26 cellular contexts compared by ENCODE assay signal in the genomic region with DNA sequence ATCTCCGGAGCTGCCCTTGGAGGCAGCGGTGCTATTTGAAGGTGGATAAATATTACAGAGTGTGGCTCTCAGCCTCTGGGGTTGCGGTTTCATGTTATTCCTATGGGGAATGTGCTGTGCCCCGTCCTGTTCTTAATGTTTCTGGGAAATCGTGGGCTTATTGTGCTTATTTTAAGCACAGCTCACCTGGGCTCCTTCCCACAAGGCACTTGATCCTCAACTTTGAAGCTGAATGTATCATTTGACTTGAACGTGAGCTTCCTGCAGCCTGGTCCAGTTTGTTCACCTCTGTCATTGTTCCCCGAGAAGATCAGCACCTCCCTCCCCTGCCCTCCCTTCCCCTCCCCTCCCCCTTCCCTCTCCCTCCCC. TPM values are rescaled to one million over a fixed set of nuclear protein-coding genes. Genes with fewer than 3 reads are reported as not detected.
DNase-seq lines count a peak whose midpoint lies in the region; FAIRE-seq and TF ChIP-seq lines count a peak whose summit lies in the region.
"Had no signal": no experiment of that assay in that cellular context is flagged by ENCODE, and none has a peak within 500 bp of the region (broad histone marks: within the 10 kb centered on the region; RNA-seq: fewer than 3 reads in every experiment).

No MANE protein-coding gene starts in this region.

- H3K27ac ChIP-seq in caudate nucleus (ENCODE audit: low read depth, low read length), result peak overlapping the region; percentile 45
- H3K27ac ChIP-seq: neural progenitor cell, VCaP had no signal

- FAIRE-seq in D721Med (lab: Jason Lieb, UNC), result no peak

- intact Hi-C loops in lower leg skin (cut with DNase I; ENCODE audit: low total_unique reads), result loop anchor here (5.0 to 10.0 kb wide), 2 partner anchors 91 to 609 kb away; no protein-coding TSS in a partner anchor

- peak overlapping the region; percentile 40 to 89 (median 76) for H3K27ac Mint-ChIP-seq in nephron
- H3K27ac Mint-ChIP-seq: activated T-helper 17 cell treated with anti-CD3 and anti-CD28 coated beads, Interleukin-2, amount 50 U/mL, for 72 hours; CD4-positive, CD25-positive, alpha-beta regulatory T cell; immature natural killer cell; neural progenitor cell; progenitor cell of endocrine pancreas had no signal

- TF ChIP-seq CTCF in D721Med (IDR thresholded peaks at IDR 0.05; ENCODE audit: insufficient read depth, missing control alignments), result no peak
- no peak for TF ChIP-seq CTCF in nephron (IDR thresholded peaks at IDR 0.05; ENCODE audit: unreplicated experiment in 3 of 3)
- no peak for TF ChIP-seq CTCF in lower leg skin (IDR thresholded peaks at IDR 0.05)

- no peaks in the 10 kb centered on the region for H3K36me3 Mint-ChIP-seq in nephron (ENCODE audit: low read depth)
- H3K36me3 Mint-ChIP-seq: CD4-positive, CD25-positive, alpha-beta regulatory T cell; immature natural killer cell; neural progenitor cell had no signal

- H3K9me3 Mint-ChIP-seq in nephron, result no peaks in the 10 kb centered on the region
- H3K9me3 Mint-ChIP-seq: activated T-helper 17 cell treated with anti-CD3 and anti-CD28 coated beads, Interleukin-2, amount 50 U/mL, for 72 hours; CD4-positive, CD25-positive, alpha-beta regulatory T cell; immature natural killer cell; neural progenitor cell had no signal

- no peak for TF ChIP-seq POLR2A in lower leg skin (IDR thresholded peaks at IDR 0.05)

- peak overlapping the region; percentile 22 to 70 (median 60) for H3K4me3 Mint-ChIP-seq in nephron
- H3K4me3 Mint-ChIP-seq: activated T-helper 17 cell treated with anti-CD3 and anti-CD28 coated beads, Interleukin-2, amount 50 U/mL, for 72 hours; CD4-positive, CD25-positive, alpha-beta regulatory T cell; immature natural killer cell; neural progenitor cell had no signal

- H3K4me3 ChIP-seq in lower leg skin (ENCODE audit: low read depth, poor library complexity, severe bottlenecking), result no peak overlapping the region
- H3K4me3 ChIP-seq: MG63, mucosa of descending colon, neural progenitor cell had no signal

- peaks cover 33% of the 10 kb centered on the region for H3K27me3 Mint-ChIP-seq in nephron (ENCODE audit: low read depth)

- 33 to 44% methylated on average over 7 of the region's 7 CpGs for WGBS in lower leg skin, 2 donors

- peak; percentile 11 for DNase-seq in D721Med (ENCODE audit: insufficient read length, low spot score)
- DNase-seq in NCI-H2107 treated with DMSO at 0.1 percent for 48 hours (lab: John Stamatoyannopoulos, UW; ENCODE audit: unreplicated experiment), result peak; percentile 56
- DNase-seq in caudate nucleus (lab: John Stamatoyannopoulos, UW), result peak in 13 of 61 donors; percentile 28 to 83 (median 51)
- DNase-seq in NCI-H2081 (lab: John Stamatoyannopoulos, UW), result no peak
- DNase-seq in kidney tubule cell (ENCODE audit: low spot score), result no peak
- no peak for DNase-seq in lower leg skin (ENCODE audit: low spot score in 2 of 2)
- DNase-seq in activated naive CD4-positive, alpha-beta T cell treated with anti-CD3 and anti-CD28 coated beads, Interleukin-2, amount 50 U/mL, for 16 hours, result no peak
- DNase-seq: activated CD8-positive, alpha-beta memory T cell treated with anti-CD3 and anti-CD28 coated beads, Interleukin-2, amount 50 U/mL, for 4 hours; CD4-positive, CD25-positive, alpha-beta regulatory T cell; dermis blood vessel endothelial cell; DMS153; GF-D8; immature natural killer cell; left ventricle myocardium superior; MG63; mucosa of descending colon; NCI-H1694; NCI-H446 treated with DMSO at 0.1 percent for 48 hours; SK-N-SH; stimulated activated CD4-positive, alpha-beta T cell treated with anti-CD3 and anti-CD28 coated beads, Interleukin-2, amount 100 ng/mL, for 24 hours; stimulated activated naive CD4-positive, alpha-beta T cell had no signal

- H3K4me1 Mint-ChIP-seq in nephron, result peaks cover 51% of the 10 kb centered on the region
- H3K4me1 Mint-ChIP-seq: activated T-helper 17 cell treated with anti-CD3 and anti-CD28 coated beads, Interleukin-2, amount 50 U/mL, for 72 hours; immature natural killer cell had no signal

RNA-seq across cellular contexts. Expression of a gene that starts 3.9 kb away (rescaled TPM):
- total RNA-seq in lower leg skin, result 1 to 10 TPM; 1.1 to 6.4 (median 1.5) TPM
- total RNA-seq: CD4-positive, CD25-positive, alpha-beta regulatory T cell had no signal

Comparison
In these comparisons a context has a peak if more than half of its experiments do, and no peak if none do; other contexts are left out.
1. DNase-seq: peak in D721Med (single experiment) and NCI-H2107 treated with DMSO at 0.1 percent for 48 hours (single experiment); none in NCI-H2081 (0 of 2), kidney tubule cell (single experiment), lower leg skin (0 of 2) and activated naive CD4-positive, alpha-beta T cell treated with anti-CD3 and anti-CD28 coated beads, Interleukin-2, amount 50 U/mL, for 16 hours (single experiment).